In genomic region chr1:245155186-245156040, GRCh38 we compare ENCODE assay signal across 8 cellular contexts. TPM values are rescaled to one million over a fixed set of nuclear protein-coding genes. Genes with fewer than 3 reads are reported as not detected.
A peak's percentile ranks its signal among the peaks of the same experiment; 100 is the strongest.
DNase-seq lines count a peak whose midpoint lies in the region; ATAC-seq and TF ChIP-seq lines count a peak whose summit lies in the region.

No MANE protein-coding gene starts in this region.

- H3K4me1 ChIP-seq in left ventricle myocardium inferior: peaks cover 43% of the 10 kb centered on the region

- intact Hi-C loops in left ventricle myocardium inferior (cut with micrococcal nuclease): loop anchor here (10.0 kb wide), 2 partner anchors 229 to 1289 kb away; no protein-coding TSS in a partner anchor

- H3K27ac ChIP-seq in left ventricle myocardium inferior (replicated peaks): no peak overlapping the region

- H3K9me3 ChIP-seq in MG63 (no peaks in the 10 kb centered on the region), left ventricle myocardium inferior (replicated peaks) (no peaks in the 10 kb centered on the region)

- H3K27me3 ChIP-seq in MG63 (peaks cover 70% of the 10 kb centered on the region), left ventricle myocardium inferior (ENCODE audit: low read depth) (peaks cover 72% of the 10 kb centered on the region)

- H3K36me3 ChIP-seq in MG63 (no peaks in the 10 kb centered on the region), left ventricle myocardium inferior (no peaks in the 10 kb centered on the region)

- DNase-seq in DMS153 treated with DMSO at 0.1 percent for 48 hours (lab: John Stamatoyannopoulos, UW; ENCODE audit: unreplicated experiment) (peak; percentile 37), DMS153 (lab: John Stamatoyannopoulos, UW) (no peak), MG63 (no peak), left ventricle myocardium inferior (no peak), retina (peak; percentile 87), SKM-1 treated with dmso at 0.1 percent for 144 hours (lab: John Stamatoyannopoulos, UW; ENCODE audit: unreplicated experiment) (no peak)
- peak; percentile 56 for DNase-seq in activated CD8-positive, alpha-beta memory T cell treated with anti-CD3 and anti-CD28 coated beads, Interleukin-2, amount 50 U/mL, for 48 hours

- TF ChIP-seq CTCF in left ventricle myocardium inferior (IDR thresholded peaks at IDR 0.05; ENCODE audit: borderline replicate concordance): no peak

- peak overlapping the region; percentile 49 for H3K4me3 ChIP-seq in MG63
- peak overlapping the region; percentile 76 for H3K4me3 ChIP-seq in left ventricle myocardium inferior

- no peak for ATAC-seq in GM18870 (IDR thresholded peaks at IDR 0.05; ENCODE audit: unreplicated experiment)

RNA-seq across cellular contexts. Expression of gene KIF26B, which starts 0.6 kb away (rescaled TPM):
- total RNA-seq in MG63 (2014; rRNA removed; shearing (Covaris generic); ENCODE audit: low replicate concordance): not detected in 2 replicates
- 3.5 TPM for total RNA-seq in left ventricle myocardium inferior

Comparison
In these comparisons a context has a peak if more than half of its experiments do, and no peak if none do; other contexts are left out.
1. DNase-seq: peak in DMS153 treated with DMSO at 0.1 percent for 48 hours (single experiment), activated CD8-positive, alpha-beta memory T cell treated with anti-CD3 and anti-CD28 coated beads, Interleukin-2, amount 50 U/mL, for 48 hours (single experiment) and retina (single experiment); none in DMS153 (single experiment), MG63 (single experiment), left ventricle myocardium inferior (single experiment) and SKM-1 treated with dmso at 0.1 percent for 144 hours (single experiment).